ENCODE assay signal across 13 cellular contexts in the genomic region with DNA sequence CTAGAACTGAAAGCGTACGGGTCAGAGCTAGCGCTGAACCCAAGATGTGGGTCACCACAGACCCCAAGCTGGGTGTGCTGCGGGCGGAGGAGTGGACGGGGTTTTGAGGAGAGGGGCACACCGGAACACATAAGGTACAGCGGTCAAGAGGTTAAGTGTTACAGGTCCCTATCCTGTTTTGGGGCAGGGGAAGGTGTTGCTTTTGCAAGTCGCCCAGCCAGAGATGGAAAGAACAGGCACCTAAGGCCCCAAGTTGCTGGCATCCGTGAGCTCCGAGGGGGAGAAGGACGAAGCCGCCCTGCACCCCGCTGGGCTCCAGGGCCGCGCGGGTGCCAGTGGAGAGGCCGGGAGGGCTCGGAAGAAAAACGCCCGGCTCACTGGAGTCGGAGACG. TPM values are rescaled to one million over a fixed set of nuclear protein-coding genes. Genes with fewer than 3 reads are reported as not detected.
DNase-seq lines count a peak whose midpoint lies in the region; ATAC-seq and TF ChIP-seq lines count a peak whose summit lies in the region.
"Had no signal": no experiment of that assay in that cellular context is flagged by ENCODE, and none has a peak within 500 bp of the region (broad histone marks: within the 10 kb centered on the region; RNA-seq: fewer than 3 reads in every experiment).

No MANE protein-coding gene starts in this region.

- H2AFZ ChIP-seq in smooth muscle cell (ENCODE audit: low read depth): peak overlapping the region; percentile 42

- H3K27ac ChIP-seq in ascending aorta (peak overlapping the region in 1 of 2 donors; percentile 49), iPS-18a (ENCODE audit: low read length) (no peak overlapping the region), smooth muscle cell (ENCODE audit: low read depth) (no peak overlapping the region)
- H3K27ac ChIP-seq: 22Rv1 had no signal

- peaks cover 0 to 5% of the 10 kb centered on the region in 2 donors for H3K4me1 ChIP-seq in ascending aorta
- H3K4me1 ChIP-seq in iPS-18a (ENCODE audit: control insufficient read depth, low read depth, low read length): peaks cover 6% of the 10 kb centered on the region
- H3K4me1 ChIP-seq in smooth muscle cell (ENCODE audit: low read depth): no peaks in the 10 kb centered on the region

- no peak overlapping the region for H3K9ac ChIP-seq in iPS-18a (ENCODE audit: low read length)
- H3K9ac ChIP-seq in smooth muscle cell (ENCODE audit: low read depth): no peak overlapping the region

- peak overlapping the region; percentile 70 to 71 for H3K4me3 ChIP-seq in ascending aorta
- H3K4me3 ChIP-seq in iPS-18a (ENCODE audit: low read length): peak overlapping the region; percentile 55
- H3K4me3 ChIP-seq in smooth muscle cell: peak overlapping the region; percentile 57

- no peak for TF ChIP-seq CTCF in ascending aorta (IDR thresholded peaks at IDR 0.05)
- no peak for TF ChIP-seq CTCF in smooth muscle cell (IDR thresholded peaks at IDR 0.05; ENCODE audit: borderline replicate concordance, insufficient read depth, poor library complexity, severe bottlenecking)
- no peak for TF ChIP-seq CTCF in GM13976 (IDR thresholded peaks at IDR 0.05; ENCODE audit: borderline replicate concordance, control extremely low read depth, extremely low read depth, insufficient read depth, missing control alignments)

- H3F3A ChIP-seq in smooth muscle cell (ENCODE audit: low read depth): no peaks in the 10 kb centered on the region

- in situ Hi-C loops in GM13976 (cut with MboI; ENCODE audit: low sequenced_read_pairs, unreplicated experiment): no loop called here

- peaks cover 2% of the 10 kb centered on the region for H3K36me3 Mint-ChIP-seq in T-helper 1 cell treated with Interleukin-12 subunit alpha and Interleukin-12 subunit beta and Interleukin-4 antibody, amounts not matched to agents 30 μg/mL and 1 μg/mL, for 36 hours (ENCODE audit: low read depth)
- H3K36me3 Mint-ChIP-seq: IgD-negative memory B cell had no signal

- no peaks in the 10 kb centered on the region for H3K9me3 Mint-ChIP-seq in T-helper 1 cell treated with Interleukin-12 subunit alpha and Interleukin-12 subunit beta and Interleukin-4 antibody, amounts not matched to agents 30 μg/mL and 1 μg/mL, for 36 hours

- H3K27me3 Mint-ChIP-seq in T-helper 1 cell treated with Interleukin-12 subunit alpha and Interleukin-12 subunit beta and Interleukin-4 antibody, amounts not matched to agents 30 μg/mL and 1 μg/mL, for 36 hours (ENCODE audit: low read depth): peaks cover 63% of the 10 kb centered on the region

- H3K4me1 Mint-ChIP-seq in T-helper 1 cell treated with Interleukin-12 subunit alpha and Interleukin-12 subunit beta and Interleukin-4 antibody, amounts not matched to agents 30 μg/mL and 1 μg/mL, for 36 hours (ENCODE audit: low read depth): peaks cover 6% of the 10 kb centered on the region

- intact Hi-C loops in ascending aorta (cut with DNase I): loop anchor here (5.0 to 10.0 kb wide), 2 partner anchors 182 to 385 kb away; a partner anchor contains a TSS

- no peak overlapping the region for H3K27ac Mint-ChIP-seq in T-helper 1 cell treated with Interleukin-12 subunit alpha and Interleukin-12 subunit beta and Interleukin-4 antibody, amounts not matched to agents 30 μg/mL and 1 μg/mL, for 36 hours
- H3K27ac Mint-ChIP-seq: IgD-negative memory B cell had no signal

- no peaks in the 10 kb centered on the region for H4K20me1 ChIP-seq in smooth muscle cell (ENCODE audit: low read depth)

- no peak for DNase-seq in T-helper 1 cell
- DNase-seq in ascending aorta (ENCODE audit: low spot score in 2 of 2): no peak
- DNase-seq in smooth muscle cell (lab: John Stamatoyannopoulos, UW; ENCODE audit: unreplicated experiment): no peak
- no peak for DNase-seq in GM13976 (ENCODE audit: low spot score)
- DNase-seq: activated effector memory CD4-positive, alpha-beta T cell treated with anti-CD3 and anti-CD28 coated beads, Interleukin-2, amount 50 U/mL, for 16 hours; GDM1; NCI-H510A treated with DMSO at 0.1 percent for 48 hours had no signal

- no peaks in the 10 kb centered on the region for H3K79me2 ChIP-seq in smooth muscle cell (ENCODE audit: low read depth)

- H3K9me3 ChIP-seq in ascending aorta (no peaks in the 10 kb centered on the region), iPS-18a (ENCODE audit: control insufficient read depth, low read depth, low read length) (no peaks in the 10 kb centered on the region), smooth muscle cell (replicated peaks; ENCODE audit: low read depth) (no peaks in the 10 kb centered on the region)

- whole genome bisulfite sequencing in smooth muscle cell (ENCODE audit: low lambda C conversion rate): 33% methylated on average over 20 of the region's 23 CpGs

- H3K27me3 ChIP-seq in ascending aorta (no peaks in the 10 kb centered on the region), iPS-18a (ENCODE audit: control insufficient read depth, insufficient read depth, low read length) (peaks cover 33% of the 10 kb centered on the region), smooth muscle cell (ENCODE audit: low read depth) (peaks cover 24% of the 10 kb centered on the region)

- TF ChIP-seq POLR2A in GM18505 (IDR thresholded peaks at IDR 0.05; ENCODE audit: borderline replicate concordance, extremely low read depth, insufficient read depth, insufficient read length): no peak

- H3K36me3 ChIP-seq in ascending aorta: no peaks in the 10 kb centered on the region
- no peaks in the 10 kb centered on the region for H3K36me3 ChIP-seq in iPS-18a (ENCODE audit: control insufficient read depth, low read depth, low read length)
- H3K36me3 ChIP-seq in smooth muscle cell (ENCODE audit: low read depth): no peaks in the 10 kb centered on the region

- peak overlapping the region; percentile 87 for H3K4me2 ChIP-seq in smooth muscle cell

- ATAC-seq in GM18909 (IDR thresholded peaks at IDR 0.05; ENCODE audit: poor library complexity, unreplicated experiment) (no peak), GM18505 (IDR thresholded peaks at IDR 0.05; ENCODE audit: unreplicated experiment) (no peak)

- H3K4me3 Mint-ChIP-seq in T-helper 1 cell treated with Interleukin-12 subunit alpha and Interleukin-12 subunit beta and Interleukin-4 antibody, amounts not matched to agents 30 μg/mL and 1 μg/mL, for 36 hours: peak overlapping the region; percentile 43

RNA-seq across cellular contexts. Expression of a gene that starts 0.9 kb away (rescaled TPM):
- total RNA-seq in ascending aorta (3.5 TPM), smooth muscle cell (10.2 and 13.0 TPM in 2 replicates)
- polyA plus RNA-seq in smooth muscle cell: 1.6 and 13.1 TPM in 2 replicates
- polyA plus RNA-seq: IgD-negative memory B cell had no signal
